ENCODE assay signal across 28 cellular contexts in the genomic region with DNA sequence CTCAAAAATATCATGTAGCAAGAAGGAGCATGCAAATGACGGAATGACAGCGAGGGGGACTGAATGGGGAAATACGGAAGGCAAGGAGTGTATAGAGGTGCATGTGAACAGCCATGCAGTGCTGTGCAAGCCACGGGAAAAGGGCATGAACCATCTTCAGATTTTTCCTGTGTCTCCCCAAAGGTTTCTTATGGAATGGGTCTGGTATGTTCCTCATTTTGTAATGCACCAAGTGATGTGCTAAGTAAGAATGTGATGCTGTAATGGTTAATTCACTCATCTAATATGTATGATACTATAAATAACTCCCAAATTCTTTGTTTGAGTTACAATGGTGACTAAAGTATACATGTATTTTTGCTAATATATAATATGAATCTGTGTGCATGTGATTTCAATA.
DNase-seq lines count a peak whose midpoint lies in the region; FAIRE-seq and TF ChIP-seq lines count a peak whose summit lies in the region.
"Had no signal": no experiment of that assay in that cellular context is flagged by ENCODE, and none has a peak within 500 bp of the region (broad histone marks: within the 10 kb centered on the region; RNA-seq: fewer than 3 reads in every experiment).

No MANE protein-coding gene starts in this region.

- H3K36me3 ChIP-seq in bronchial epithelial cell (ENCODE audit: control insufficient read depth, insufficient read depth, low read length) (no peaks in the 10 kb centered on the region), neuronal stem cell (replicated peaks in 1 of 2; ENCODE audit: control insufficient read depth in 2 of 2, insufficient read depth in 2 of 2, low read length in 2 of 2) (no peaks in the 10 kb centered on the region), right atrium auricular region (no peaks in the 10 kb centered on the region)
- H3K36me3 ChIP-seq: esophagus squamous epithelium, ovary, Peyer's patch had no signal

- H4K91ac ChIP-seq in neuronal stem cell (ENCODE audit: low read depth, low read length, poor library complexity) = no peak overlapping the region

- no peak overlapping the region for H2BK15ac ChIP-seq in neuronal stem cell (ENCODE audit: low read length)

- H3K18ac ChIP-seq in neuronal stem cell (ENCODE audit: low read length) = no peak overlapping the region

- no peak for FAIRE-seq in bronchial epithelial cell (lab: Jason Lieb, UNC)
- FAIRE-seq: A549, D721Med, G401.6 had no signal

- no peak overlapping the region for H3K4ac ChIP-seq in neuronal stem cell (ENCODE audit: low read length)

- WGBS in neuronal stem cell (ENCODE audit: extremely low coverage in 2 of 2, insufficient read length in 2 of 2, insufficient replicate concordance in 1 of 2), 2 donors = no CpG with 5 or more reads among the region's 4 CpGs

- H2AK5ac ChIP-seq in neuronal stem cell (ENCODE audit: low read depth, low read length) = no peak overlapping the region

- H2BK5ac ChIP-seq in neuronal stem cell (ENCODE audit: low read length) = no peak overlapping the region

- no peak overlapping the region for H3K14ac ChIP-seq in neuronal stem cell (ENCODE audit: low read length)

- no peak overlapping the region for H2BK12ac ChIP-seq in neuronal stem cell (ENCODE audit: low read length)

- H3K79me1 ChIP-seq in neuronal stem cell (ENCODE audit: low read depth, low read length) = no peaks in the 10 kb centered on the region

- H3K23ac ChIP-seq in neuronal stem cell (ENCODE audit: low read depth, low read length, poor library complexity) = no peak overlapping the region

- DNase-seq in AG08396 (ENCODE audit: low spot score) (peak; percentile 16), LHCN-M2 (ENCODE audit: low read depth) (peak; percentile 49), bronchial epithelial cell (ENCODE audit: low read depth) (peak; percentile 27), hepatic stellate cell (ENCODE audit: low spot score) (peak; percentile 21), neuronal stem cell (ENCODE audit: low spot score) (no peak), GM20000 (ENCODE audit: low spot score) (no peak), right atrium auricular region (ENCODE audit: low spot score) (no peak)
- DNase-seq in activated CD4-positive, CD25-positive, alpha-beta regulatory T cell treated with anti-CD3 and anti-CD28 coated beads, Interleukin-2, amount 50 U/mL, for 72 hours = no peak
- DNase-seq: activated CD4-positive, CD25-positive, alpha-beta regulatory T cell; activated CD8-positive, alpha-beta T cell treated with anti-CD3 and anti-CD28 coated beads, Interleukin-2, amount 10 ng/mL, durations not matched to agents 7 days and 5 days; activated naive CD4-positive, alpha-beta T cell treated with Interleukin-2 at 50 U/mL for 16 hours; activated T-cell treated with anti-CD3 and anti-CD28 coated beads, Interleukin-2, amount 50 U/mL, for 24 hours; cerebellar nuclear complex; effector CD8-positive, alpha-beta T cell; esophagus squamous epithelium; NCI-H1092; NCI-H2029; NCI-H510A; ovary; Peyer's patch; right cardiac atrium; T-helper 9 cell had no signal

- H3K9ac ChIP-seq in neuronal stem cell (ENCODE audit: low read depth, low read length, poor library complexity) = no peak overlapping the region

- H2BK120ac ChIP-seq in neuronal stem cell (ENCODE audit: low read depth, low read length) = no peak overlapping the region

- H3K27ac ChIP-seq in neuronal stem cell (replicated peaks; ENCODE audit: low read length) (no peak overlapping the region), right atrium auricular region (no peak overlapping the region)
- H3K27ac ChIP-seq: A549, C4-2B, esophagus squamous epithelium, hepatocyte, ovary, Peyer's patch, SK-N-MC had no signal

- H3K9me3 ChIP-seq in neuronal stem cell (replicated peaks in 1 of 2; ENCODE audit: control insufficient read depth in 2 of 2, insufficient read depth in 1 of 2, low read depth in 1 of 2, low read length in 2 of 2) (no peaks in the 10 kb centered on the region), right atrium auricular region (no peaks in the 10 kb centered on the region)
- H3K9me3 ChIP-seq: A549, esophagus squamous epithelium, ovary, Peyer's patch had no signal

- H3K4me3 ChIP-seq in bronchial epithelial cell (ENCODE audit: low read depth, low read length) = no peak overlapping the region
- no peak overlapping the region for H3K4me3 ChIP-seq in neuronal stem cell (ENCODE audit: low read length in 2 of 2)
- H3K4me3 ChIP-seq in right atrium auricular region = no peak overlapping the region
- H3K4me3 ChIP-seq: A549, esophagus squamous epithelium, hepatocyte, ovary, Peyer's patch, SK-N-MC had no signal

- H3K4me2 ChIP-seq in neuronal stem cell (ENCODE audit: insufficient read depth, low read length, poor library complexity, severe bottlenecking) = no peak overlapping the region
- H3K4me2 ChIP-seq: A549, hepatocyte had no signal

- H2AFZ ChIP-seq in neuronal stem cell (ENCODE audit: low read length) = no peak overlapping the region
- H2AFZ ChIP-seq: hepatocyte had no signal

- no peak overlapping the region for H4K8ac ChIP-seq in neuronal stem cell (ENCODE audit: low read depth, low read length)

- H3K27me3 ChIP-seq in bronchial epithelial cell (ENCODE audit: control insufficient read depth, insufficient read depth, low read length) (no peaks in the 10 kb centered on the region), neuronal stem cell (ENCODE audit: control insufficient read depth in 3 of 3, insufficient read depth in 3 of 3, low read depth in 1 of 3, low read length in 3 of 3) (no peaks in the 10 kb centered on the region), right atrium auricular region (no peaks in the 10 kb centered on the region)
- H3K27me3 ChIP-seq: esophagus squamous epithelium, hepatocyte, ovary, Peyer's patch had no signal

- H3K4me1 ChIP-seq in neuronal stem cell (ENCODE audit: control insufficient read depth in 2 of 2, insufficient read depth in 1 of 2, low read depth in 1 of 2, low read length in 2 of 2) (peaks cover 1 to 8% of the 10 kb centered on the region in 2 donors), right atrium auricular region (peaks cover 0 to 16% of the 10 kb centered on the region in 2 donors)
- H3K4me1 ChIP-seq: Peyer's patch had no signal

- TF ChIP-seq CTCF in bronchial epithelial cell (IDR thresholded peaks at IDR 0.05; ENCODE audit: insufficient read depth, low read length, severe bottlenecking) = no peak
- TF ChIP-seq CTCF in GM20000 (IDR thresholded peaks at IDR 0.05; ENCODE audit: extremely low read depth, missing control alignments) = no peak
- no peak for TF ChIP-seq CTCF in right atrium auricular region (IDR thresholded peaks at IDR 0.05)

Comparison
In these comparisons a context has a peak if more than half of its experiments do, and no peak if none do; other contexts are left out.
1. DNase-seq: peak in AG08396 (single experiment), LHCN-M2 (single experiment), bronchial epithelial cell (single experiment) and hepatic stellate cell (single experiment); none in neuronal stem cell (single experiment), activated CD4-positive, CD25-positive, alpha-beta regulatory T cell treated with anti-CD3 and anti-CD28 coated beads, Interleukin-2, amount 50 U/mL, for 72 hours (single experiment), GM20000 (single experiment) and right atrium auricular region (single experiment).